In the genomic region with DNA sequence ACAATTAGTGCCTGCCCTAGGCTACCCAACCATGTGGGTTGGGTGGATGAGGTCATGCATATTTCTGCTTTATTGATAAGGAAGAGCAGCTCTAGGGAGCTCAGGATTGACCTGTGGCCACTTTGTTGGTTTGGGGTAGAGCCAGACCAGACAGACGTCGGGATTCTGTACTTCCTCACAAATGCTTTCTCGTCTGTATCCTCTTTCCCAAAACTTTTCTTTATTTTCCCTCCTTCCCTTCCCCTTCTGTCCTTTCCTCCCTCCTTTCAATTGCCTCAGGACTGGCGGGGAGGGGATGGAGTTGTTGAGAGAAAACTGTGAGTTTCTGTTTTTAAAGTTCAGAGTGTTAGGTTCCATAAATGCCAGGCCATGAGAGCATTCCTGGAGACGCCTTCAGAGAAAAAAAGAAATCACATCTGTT, we compare ENCODE assay signal across 15 cellular contexts.
A peak's percentile ranks its signal among the peaks of the same experiment; 100 is the strongest.
DNase-seq lines count a peak whose midpoint lies in the region; ATAC-seq and TF ChIP-seq lines count a peak whose summit lies in the region.
"Had no signal": no experiment of that assay in that cellular context is flagged by ENCODE, and none has a peak within 500 bp of the region (broad histone marks: within the 10 kb centered on the region; RNA-seq: fewer than 3 reads in every experiment).

No MANE protein-coding gene starts in this region.

- no peak overlapping the region for H4K8ac ChIP-seq in mesenchymal stem cell (ENCODE audit: low read length)

- H2AK5ac ChIP-seq in mesenchymal stem cell (ENCODE audit: low read length, severe bottlenecking) = no peak overlapping the region

- peaks cover 52% of the 10 kb centered on the region for H3K4me1 ChIP-seq in mesenchymal stem cell (ENCODE audit: control insufficient read depth, insufficient read depth, low read depth, low read length)
- H3K4me1 ChIP-seq: Peyer's patch had no signal

- H3K27ac ChIP-seq in AG04450 (ENCODE audit: low read depth, low read length) (peak overlapping the region; percentile 98), mesenchymal stem cell (ENCODE audit: low read length, poor library complexity, severe bottlenecking) (peak overlapping the region; percentile 70)
- H3K27ac ChIP-seq: cardiac muscle cell, Peyer's patch had no signal

- no peaks in the 10 kb centered on the region for H3K27me3 Mint-ChIP-seq in chondrocyte (ENCODE audit: low read depth)
- H3K27me3 Mint-ChIP-seq: activated CD4-positive, alpha-beta T cell treated with anti-CD3 and anti-CD28 coated beads, Interleukin-2, amount 10 ng/mL, durations not matched to agents 24 days and 14 days had no signal

- H3K18ac ChIP-seq in mesenchymal stem cell (ENCODE audit: low read depth in 1 of 2, low read length in 2 of 2) = peak overlapping the region; percentile 4 to 23

- peaks cover 90% of the 10 kb centered on the region for H3K4me1 Mint-ChIP-seq in chondrocyte (ENCODE audit: low read depth)

- 8% methylated on average over 2 of the region's 5 CpGs for WGBS in mesenchymal stem cell

- H2AFZ ChIP-seq in mesenchymal stem cell (ENCODE audit: low read depth, low read length) = no peak overlapping the region

- no peak overlapping the region for H2BK5ac ChIP-seq in mesenchymal stem cell (ENCODE audit: low read depth, low read length, poor library complexity, severe bottlenecking)

- no peak overlapping the region for H3K14ac ChIP-seq in mesenchymal stem cell (ENCODE audit: low read length in 2 of 2)

- H2BK15ac ChIP-seq in mesenchymal stem cell (ENCODE audit: low read depth, poor library complexity, severe bottlenecking) = no peak overlapping the region

- H2BK120ac ChIP-seq in mesenchymal stem cell (ENCODE audit: low read depth, low read length) = peak overlapping the region; percentile 40

- POLR2A ChIA-PET in AG04450 (lab: Yijun Ruan, JAX) = interaction anchor here (1.1 to 2.4 kb wide), 2 partner anchors 67 to 126 kb away, joined by 7 to 10 read pairs; a partner anchor contains a TSS

- H3K36me3 ChIP-seq in mesenchymal stem cell (ENCODE audit: control insufficient read depth in 1 of 2, insufficient read depth in 2 of 2, low read depth in 1 of 2, low read length in 2 of 2) = peaks cover 17 to 36% of the 10 kb centered on the region in 2 experiments
- H3K36me3 ChIP-seq: cardiac muscle cell had no signal

- H3K9me3 Mint-ChIP-seq in chondrocyte (ENCODE audit: low read depth) = no peaks in the 10 kb centered on the region
- H3K9me3 Mint-ChIP-seq: activated CD4-positive, alpha-beta T cell treated with anti-CD3 and anti-CD28 coated beads, Interleukin-2, amount 10 ng/mL, durations not matched to agents 24 days and 14 days; T-helper 2 cell treated with Interferon-gamma antibody and Interleukin-4, amounts not matched to agents 5 μg/mL and 100 μg/mL, for 36 hours had no signal

- H3K23ac ChIP-seq in mesenchymal stem cell (ENCODE audit: low read length in 2 of 2) = no peak overlapping the region

- H3K4me3 Mint-ChIP-seq in chondrocyte (ENCODE audit: unreplicated experiment) = peak overlapping the region; percentile 35
- H3K4me3 Mint-ChIP-seq: activated CD4-positive, alpha-beta T cell treated with anti-CD3 and anti-CD28 coated beads, Interleukin-2, amount 10 ng/mL, durations not matched to agents 24 days and 14 days; T-helper 2 cell treated with Interferon-gamma antibody and Interleukin-4, amounts not matched to agents 5 μg/mL and 100 μg/mL, for 36 hours had no signal

- H3K9me3 ChIP-seq in AG04450 (ENCODE audit: control insufficient read depth, insufficient read depth, low read length) (no peaks in the 10 kb centered on the region), mesenchymal stem cell (ENCODE audit: control insufficient read depth, low read length) (no peaks in the 10 kb centered on the region)
- H3K9me3 ChIP-seq: Peyer's patch had no signal

- H3K4me3 ChIP-seq in AG04450 (ENCODE audit: low read depth, low read length) (no peak overlapping the region), mesenchymal stem cell (ENCODE audit: insufficient read depth in 1 of 2, low read depth in 1 of 2, low read length in 2 of 2) (no peak overlapping the region)
- H3K4me3 ChIP-seq: cardiac muscle cell, lung, Peyer's patch had no signal

- peak overlapping the region; percentile 85 for H3K9ac ChIP-seq in mesenchymal stem cell (ENCODE audit: low read length)

- no peak for ATAC-seq in HG03457 (IDR thresholded peaks at IDR 0.05; ENCODE audit: unreplicated experiment)

- CTCF ChIA-PET in AG04450 (lab: Charles Lee) = interaction anchor here (1.0 to 1.5 kb wide), 2 partner anchors 11 to 18 kb away, joined by 3 to 4 read pairs; no protein-coding TSS in a partner anchor

- no peak for DNase-seq in AG04450 (ENCODE audit: low read depth, low spot score)
- peak; percentile 72 for DNase-seq in NCI-H226
- DNase-seq in chondrocyte (ENCODE audit: low spot score) = no peak
- peak; percentile 51 for DNase-seq in mesenchymal stem cell
- DNase-seq in C1 segment of cervical spinal cord (lab: John Stamatoyannopoulos, UW) = no peak
- DNase-seq in LoVo (ENCODE audit: low spot score) = no peak
- DNase-seq in T1000 (lab: John Stamatoyannopoulos, UW) = no peak
- DNase-seq: activated CD4-positive, alpha-beta T cell treated with anti-CD3 and anti-CD28 coated beads, Interleukin-2, amount 10 ng/mL, durations not matched to agents 24 days and 14 days; NCI-H1694 treated with DMSO at 0.1 percent for 48 hours; NCI-H69; Peyer's patch had no signal

- no peak overlapping the region for H4K91ac ChIP-seq in mesenchymal stem cell (ENCODE audit: low read length)

- no peak overlapping the region for H3K4me2 ChIP-seq in mesenchymal stem cell (ENCODE audit: low read length, poor library complexity, severe bottlenecking)

- H3K79me1 ChIP-seq in mesenchymal stem cell (replicated peaks; ENCODE audit: low read length, poor library complexity, severe bottlenecking) = peaks cover 15% of the 10 kb centered on the region

- H3K36me3 Mint-ChIP-seq in chondrocyte (ENCODE audit: low read depth) = peaks cover 14% of the 10 kb centered on the region

- H3K27me3 ChIP-seq in AG04450 (ENCODE audit: control insufficient read depth, insufficient read depth, low read length) (no peaks in the 10 kb centered on the region), mesenchymal stem cell (ENCODE audit: control insufficient read depth in 1 of 2, insufficient read depth in 1 of 2, low read length in 2 of 2) (no peaks in the 10 kb centered on the region)
- H3K27me3 ChIP-seq: cardiac muscle cell, Peyer's patch had no signal

- H2BK12ac ChIP-seq in mesenchymal stem cell (ENCODE audit: low read length in 2 of 2) = no peak overlapping the region

- H3K4ac ChIP-seq in mesenchymal stem cell (ENCODE audit: low read depth in 1 of 2, low read length in 2 of 2) = no peak overlapping the region

- peak overlapping the region; percentile 98 for H3K27ac Mint-ChIP-seq in chondrocyte (ENCODE audit: unreplicated experiment)
- H3K27ac Mint-ChIP-seq: activated CD4-positive, alpha-beta T cell treated with anti-CD3 and anti-CD28 coated beads, Interleukin-2, amount 10 ng/mL, durations not matched to agents 24 days and 14 days; T-helper 2 cell treated with Interferon-gamma antibody and Interleukin-4, amounts not matched to agents 5 μg/mL and 100 μg/mL, for 36 hours had no signal

- TF ChIP-seq CTCF in AG04450 (IDR thresholded peaks at IDR 0.05; ENCODE audit: low read depth, low read length) (no peak), chondrocyte (IDR thresholded peaks at IDR 0.05) (no peak)

Comparison
In these comparisons a context has a peak if more than half of its experiments do, and no peak if none do; other contexts are left out.
1. DNase-seq: peak in NCI-H226 (single experiment) and mesenchymal stem cell (single experiment); none in AG04450 (single experiment), chondrocyte (single experiment), C1 segment of cervical spinal cord (0 of 14), LoVo (single experiment) and T1000 (single experiment).